In the genomic region with DNA sequence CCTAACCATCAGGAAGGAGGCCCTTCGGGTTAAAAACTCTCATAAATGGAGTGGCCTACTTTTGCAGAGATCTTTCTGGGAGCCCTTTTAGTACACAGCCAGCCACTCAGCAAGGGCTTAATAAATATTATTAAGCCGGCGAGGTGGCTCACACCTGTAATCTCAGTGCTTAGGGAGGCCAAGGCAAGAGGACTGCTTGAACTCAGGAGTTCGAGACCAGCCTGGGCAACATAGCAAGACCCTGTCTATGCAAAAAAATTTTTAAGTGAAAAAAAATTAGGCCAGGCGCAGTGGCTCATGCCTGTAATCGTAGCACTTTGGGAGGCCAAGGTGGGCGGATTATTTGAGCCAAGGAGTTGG, we compare ENCODE assay signal across 2 cellular contexts.
TF ChIP-seq lines count a peak whose summit lies in the region.

No MANE protein-coding gene starts in this region.

TF ChIP-seq in A549, 52 proteins besides CTCF, POLR2A, EP300 and RAD21:
- TF ChIP-seq HOXB5 (CRISPR knock-in tag; IDR thresholded peaks at IDR 0.05) = no peak
- TF ChIP-seq PHF8 (IDR thresholded peaks at IDR 0.05; ENCODE audit: borderline replicate concordance, low read depth) = no peak
- 0 out of 2 replicates have a peak, but pooled peaks have one; percentile 77 for TF ChIP-seq CHD4 (IDR thresholded peaks at IDR 0.05; ENCODE audit: borderline replicate concordance)

TF ChIP-seq in IMR-90, 13 proteins besides CTCF, POLR2A, EP300 and RAD21:
- TF ChIP-seq, protein P1, sequence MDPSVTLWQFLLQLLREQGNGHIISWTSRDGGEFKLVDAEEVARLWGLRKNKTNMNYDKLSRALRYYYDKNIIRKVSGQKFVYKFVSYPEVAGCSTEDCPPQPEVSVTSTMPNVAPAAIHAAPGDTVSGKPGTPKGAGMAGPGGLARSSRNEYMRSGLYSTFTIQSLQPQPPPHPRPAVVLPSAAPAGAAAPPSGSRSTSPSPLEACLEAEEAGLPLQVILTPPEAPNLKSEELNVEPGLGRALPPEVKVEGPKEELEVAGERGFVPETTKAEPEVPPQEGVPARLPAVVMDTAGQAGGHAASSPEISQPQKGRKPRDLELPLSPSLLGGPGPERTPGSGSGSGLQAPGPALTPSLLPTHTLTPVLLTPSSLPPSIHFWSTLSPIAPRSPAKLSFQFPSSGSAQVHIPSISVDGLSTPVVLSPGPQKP (IDR thresholded peaks at IDR 0.05; ENCODE audit: borderline replicate concordance, low read depth, low read length) = no peak
- TF ChIP-seq MXI1 (IDR thresholded peaks at IDR 0.05; ENCODE audit: borderline replicate concordance, low read depth, low read length) (no peak), RFX5 (IDR thresholded peaks at IDR 0.05; ENCODE audit: low read depth, low read length) (no peak), CEBPB (IDR thresholded peaks at IDR 0.05; ENCODE audit: low read depth, low read length) (no peak), MAZ (IDR thresholded peaks at IDR 0.05; ENCODE audit: borderline replicate concordance, low read depth, low read length) (no peak), SMC3 (IDR thresholded peaks at IDR 0.05; ENCODE audit: low read depth, low read length) (no peak), NFE2L2 (IDR thresholded peaks at IDR 0.05; ENCODE audit: low read depth, low read length) (no peak), FOS (IDR thresholded peaks at IDR 0.05; ENCODE audit: low read depth, low read length) (no peak), BHLHE40 (IDR thresholded peaks at IDR 0.05; ENCODE audit: low read depth, low read length) (no peak), RCOR1 (IDR thresholded peaks at IDR 0.05; ENCODE audit: insufficient replicate concordance, low read length) (no peak)
